14 cellular contexts compared by ENCODE assay signal in the genomic region with DNA sequence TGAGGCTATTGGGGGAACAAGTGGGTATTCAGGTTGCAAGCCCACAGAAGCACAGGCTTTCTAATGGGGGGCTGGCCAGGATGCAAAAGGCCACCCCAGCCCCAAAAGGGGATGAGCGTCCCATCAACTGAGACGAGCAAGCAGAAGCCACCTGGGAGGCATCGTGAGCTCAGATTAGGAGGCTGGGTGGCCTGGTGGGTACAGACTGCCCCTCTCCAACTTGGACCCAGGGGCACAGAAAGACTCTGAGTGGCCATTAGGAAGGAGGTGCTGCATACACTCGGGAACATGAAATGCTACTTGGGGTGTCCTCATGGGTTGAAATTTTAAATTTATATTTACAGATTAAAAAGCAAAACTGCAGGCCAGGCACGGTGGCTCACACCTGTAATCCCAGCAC. TPM values are rescaled to one million over a fixed set of nuclear protein-coding genes. Genes with fewer than 3 reads are reported as not detected.
DNase-seq lines count a peak whose midpoint lies in the region; ATAC-seq lines count a peak whose summit lies in the region.
"Had no signal": no experiment of that assay in that cellular context is flagged by ENCODE, and none has a peak within 500 bp of the region (broad histone marks: within the 10 kb centered on the region; RNA-seq: fewer than 3 reads in every experiment).

No MANE protein-coding gene starts in this region.

- WGBS in neuronal stem cell (ENCODE audit: extremely low coverage in 2 of 2, insufficient read length in 2 of 2, insufficient replicate concordance in 1 of 2), 2 donors = no CpG with 5 or more reads among the region's 5 CpGs

- no peak overlapping the region for H3K23ac ChIP-seq in neuronal stem cell (ENCODE audit: low read depth, low read length, poor library complexity)

- H3K4me3 Mint-ChIP-seq in activated CD4-positive, alpha-beta T cell treated with anti-CD3 and anti-CD28 coated beads, Interleukin-2, amount 10 ng/mL, durations not matched to agents 24 days and 14 days = no peak overlapping the region
- H3K4me3 Mint-ChIP-seq in central memory CD8-positive, alpha-beta T cell = no peak overlapping the region
- H3K4me3 Mint-ChIP-seq: CD4-positive, alpha-beta T cell; H9 had no signal

- H3K27me3 Mint-ChIP-seq in activated CD4-positive, alpha-beta T cell treated with anti-CD3 and anti-CD28 coated beads, Interleukin-2, amount 10 ng/mL, durations not matched to agents 24 days and 14 days = no peaks in the 10 kb centered on the region
- H3K27me3 Mint-ChIP-seq in central memory CD8-positive, alpha-beta T cell = no peaks in the 10 kb centered on the region
- H3K27me3 Mint-ChIP-seq: CD4-positive, alpha-beta T cell had no signal

- intact Hi-C loops in activated CD4-positive, alpha-beta T cell treated with anti-CD3 and anti-CD28 coated beads, Interleukin-2, amount 10 ng/mL, durations not matched to agents 24 days and 14 days (cut with micrococcal nuclease) = no loop called here

- no peaks in the 10 kb centered on the region for H3K27me3 ChIP-seq in neuronal stem cell (ENCODE audit: control insufficient read depth in 3 of 3, insufficient read depth in 3 of 3, low read depth in 1 of 3, low read length in 3 of 3)

- H3K36me3 Mint-ChIP-seq in activated CD4-positive, alpha-beta T cell treated with anti-CD3 and anti-CD28 coated beads, Interleukin-2, amount 10 ng/mL, durations not matched to agents 24 days and 14 days (ENCODE audit: low read depth) = no peaks in the 10 kb centered on the region
- no peaks in the 10 kb centered on the region for H3K36me3 Mint-ChIP-seq in central memory CD8-positive, alpha-beta T cell (ENCODE audit: insufficient read depth)

- H3K4ac ChIP-seq in neuronal stem cell (ENCODE audit: low read length) = no peak overlapping the region

- H3K4me1 Mint-ChIP-seq in activated CD4-positive, alpha-beta T cell treated with anti-CD3 and anti-CD28 coated beads, Interleukin-2, amount 10 ng/mL, durations not matched to agents 24 days and 14 days = peaks cover 9% of the 10 kb centered on the region
- peaks cover 34% of the 10 kb centered on the region for H3K4me1 Mint-ChIP-seq in central memory CD8-positive, alpha-beta T cell

- no peak overlapping the region for H3K4me2 ChIP-seq in neuronal stem cell (ENCODE audit: insufficient read depth, low read length, poor library complexity, severe bottlenecking)
- H3K4me2 ChIP-seq: A549 had no signal

- no peak overlapping the region for H3K27ac ChIP-seq in neuronal stem cell (replicated peaks; ENCODE audit: low read length)
- H3K27ac ChIP-seq: 22Rv1, A549, C4-2B had no signal

- no peak overlapping the region for H2BK12ac ChIP-seq in neuronal stem cell (ENCODE audit: low read length)

- no peak overlapping the region for H2AK5ac ChIP-seq in neuronal stem cell (ENCODE audit: low read depth, low read length)

- no peak overlapping the region for H2BK15ac ChIP-seq in neuronal stem cell (ENCODE audit: low read length)

- no peak overlapping the region for H4K91ac ChIP-seq in neuronal stem cell (ENCODE audit: low read depth, low read length, poor library complexity)

- no peak overlapping the region for H3K4me3 ChIP-seq in neuronal stem cell (ENCODE audit: low read length in 2 of 2)
- H3K4me3 ChIP-seq: A549 had no signal

- H3K18ac ChIP-seq in neuronal stem cell (ENCODE audit: low read length) = peak overlapping the region; percentile 2

- no peak overlapping the region for H2BK120ac ChIP-seq in neuronal stem cell (ENCODE audit: low read depth, low read length)

- H3K9ac ChIP-seq in neuronal stem cell (ENCODE audit: low read depth, low read length, poor library complexity) = no peak overlapping the region

- ATAC-seq in central memory CD8-positive, alpha-beta T cell (replicated peaks; ENCODE audit: extremely low read depth, poor library complexity, severe bottlenecking) = no peak
- no peak for ATAC-seq in GM18498 (IDR thresholded peaks at IDR 0.05; ENCODE audit: unreplicated experiment)
- ATAC-seq: A549 had no signal

- H3K27ac Mint-ChIP-seq in activated CD4-positive, alpha-beta T cell treated with anti-CD3 and anti-CD28 coated beads, Interleukin-2, amount 10 ng/mL, durations not matched to agents 24 days and 14 days = no peak overlapping the region
- H3K27ac Mint-ChIP-seq in central memory CD8-positive, alpha-beta T cell (ENCODE audit: low read depth) = peak overlapping the region; percentile 74
- H3K27ac Mint-ChIP-seq: CD4-positive, alpha-beta T cell had no signal

- H3K9me3 ChIP-seq in neuronal stem cell (replicated peaks in 1 of 2; ENCODE audit: control insufficient read depth in 2 of 2, insufficient read depth in 1 of 2, low read depth in 1 of 2, low read length in 2 of 2) = no peaks in the 10 kb centered on the region
- H3K9me3 ChIP-seq: A549, Caco-2 had no signal

- H2AFZ ChIP-seq in neuronal stem cell (ENCODE audit: low read length) = no peak overlapping the region

- H2BK5ac ChIP-seq in neuronal stem cell (ENCODE audit: low read length) = no peak overlapping the region

- peak; percentile 17 for DNase-seq in activated CD4-positive, alpha-beta T cell treated with anti-CD3 and anti-CD28 coated beads, Interleukin-2, amount 10 ng/mL, durations not matched to agents 24 days and 14 days
- DNase-seq in activated CD4-positive, alpha-beta T cell treated with anti-CD3 and anti-CD28 coated beads for 48 hours = no peak
- DNase-seq in central memory CD8-positive, alpha-beta T cell (ENCODE audit: low spot score in 2 of 2) = no peak
- DNase-seq in neuronal stem cell (ENCODE audit: low spot score) (no peak), midbrain (lab: John Stamatoyannopoulos, UW) (no peak), putamen (ENCODE audit: low spot score) (no peak)
- DNase-seq: AML-193; Caco-2; CD4-positive, alpha-beta T cell; H9 had no signal

- no peaks in the 10 kb centered on the region for H3K9me3 Mint-ChIP-seq in activated CD4-positive, alpha-beta T cell treated with anti-CD3 and anti-CD28 coated beads, Interleukin-2, amount 10 ng/mL, durations not matched to agents 24 days and 14 days
- no peaks in the 10 kb centered on the region for H3K9me3 Mint-ChIP-seq in central memory CD8-positive, alpha-beta T cell
- H3K9me3 Mint-ChIP-seq: CD4-positive, alpha-beta T cell; H9 had no signal

- peaks cover 3 to 8% of the 10 kb centered on the region in 2 donors for H3K4me1 ChIP-seq in neuronal stem cell (ENCODE audit: control insufficient read depth in 2 of 2, insufficient read depth in 1 of 2, low read depth in 1 of 2, low read length in 2 of 2)

- no peak overlapping the region for H3K14ac ChIP-seq in neuronal stem cell (ENCODE audit: low read length)

- peaks cover 1% of the 10 kb centered on the region for H3K79me1 ChIP-seq in neuronal stem cell (ENCODE audit: low read depth, low read length)

- H4K8ac ChIP-seq in neuronal stem cell (ENCODE audit: low read depth, low read length) = no peak overlapping the region

- peaks cover 0 to 12% of the 10 kb centered on the region in 2 donors for H3K36me3 ChIP-seq in neuronal stem cell (replicated peaks in 1 of 2; ENCODE audit: control insufficient read depth in 2 of 2, insufficient read depth in 2 of 2, low read length in 2 of 2)

RNA-seq across cellular contexts. Expression of gene SLC41A3, which starts 29.1 kb away (rescaled TPM):
- total RNA-seq in activated CD4-positive, alpha-beta T cell treated with anti-CD3 and anti-CD28 coated beads, Interleukin-2, amount 10 ng/mL, durations not matched to agents 24 days and 14 days = 17.9 and 20.1 TPM in 2 replicates
- polyA plus RNA-seq in neuronal stem cell (2013, experiment 1 of 2) = 46.4 TPM
- polyA plus RNA-seq in neuronal stem cell (2013, experiment 2 of 2) = 47.5 TPM
